Comparison of ENCODE assay signal across 1 cellular context in the genomic region with DNA sequence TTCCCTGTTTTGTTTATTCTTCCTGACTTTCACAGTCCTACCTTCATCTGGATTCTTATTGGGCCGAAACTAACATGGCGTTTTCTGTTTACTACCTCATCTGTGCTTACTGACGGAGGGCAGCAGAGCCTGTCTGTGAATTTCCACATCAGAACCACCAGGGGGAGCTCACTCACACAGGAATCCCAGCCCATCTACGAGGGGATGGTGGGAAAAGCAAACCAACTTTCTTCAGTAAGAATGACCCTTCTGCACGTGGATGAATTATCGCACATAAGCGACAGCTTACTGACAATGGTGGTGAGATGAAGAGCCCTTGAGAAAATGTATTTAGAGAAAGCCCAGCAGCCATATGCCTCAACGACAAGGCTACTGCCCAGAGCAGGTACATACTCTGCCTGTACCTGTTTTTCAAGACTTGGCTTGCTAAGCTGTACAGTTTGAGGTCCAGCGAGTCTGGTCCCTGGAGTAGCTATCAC.
TF ChIP-seq lines count a peak whose summit lies in the region.

No MANE protein-coding gene starts in this region.

TF ChIP-seq in SK-N-SH, 30 proteins besides CTCF, POLR2A, EP300 and RAD21:
- TF ChIP-seq, protein P1, sequence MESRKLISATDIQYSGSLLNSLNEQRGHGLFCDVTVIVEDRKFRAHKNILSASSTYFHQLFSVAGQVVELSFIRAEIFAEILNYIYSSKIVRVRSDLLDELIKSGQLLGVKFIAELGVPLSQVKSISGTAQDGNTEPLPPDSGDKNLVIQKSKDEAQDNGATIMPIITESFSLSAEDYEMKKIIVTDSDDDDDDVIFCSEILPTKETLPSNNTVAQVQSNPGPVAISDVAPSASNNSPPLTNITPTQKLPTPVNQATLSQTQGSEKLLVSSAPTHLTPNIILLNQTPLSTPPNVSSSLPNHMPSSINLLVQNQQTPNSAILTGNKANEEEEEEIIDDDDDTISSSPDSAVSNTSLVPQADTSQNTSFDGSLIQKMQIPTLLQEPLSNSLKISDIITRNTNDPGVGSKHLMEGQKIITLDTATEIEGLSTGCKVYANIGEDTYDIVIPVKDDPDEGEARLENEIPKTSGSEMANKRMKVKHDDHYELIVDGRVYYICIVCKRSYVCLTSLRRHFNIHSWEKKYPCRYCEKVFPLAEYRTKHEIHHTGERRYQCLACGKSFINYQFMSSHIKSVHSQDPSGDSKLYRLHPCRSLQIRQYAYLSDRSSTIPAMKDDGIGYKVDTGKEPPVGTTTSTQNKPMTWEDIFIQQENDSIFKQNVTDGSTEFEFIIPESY (IDR thresholded peaks at IDR 0.05; ENCODE audit: borderline replicate concordance, low read depth) = no peak
- TF ChIP-seq, protein P2, sequence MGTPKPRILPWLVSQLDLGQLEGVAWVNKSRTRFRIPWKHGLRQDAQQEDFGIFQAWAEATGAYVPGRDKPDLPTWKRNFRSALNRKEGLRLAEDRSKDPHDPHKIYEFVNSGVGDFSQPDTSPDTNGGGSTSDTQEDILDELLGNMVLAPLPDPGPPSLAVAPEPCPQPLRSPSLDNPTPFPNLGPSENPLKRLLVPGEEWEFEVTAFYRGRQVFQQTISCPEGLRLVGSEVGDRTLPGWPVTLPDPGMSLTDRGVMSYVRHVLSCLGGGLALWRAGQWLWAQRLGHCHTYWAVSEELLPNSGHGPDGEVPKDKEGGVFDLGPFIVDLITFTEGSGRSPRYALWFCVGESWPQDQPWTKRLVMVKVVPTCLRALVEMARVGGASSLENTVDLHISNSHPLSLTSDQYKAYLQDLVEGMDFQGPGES (IDR thresholded peaks at IDR 0.05; ENCODE audit: low read depth, low read length) = no peak
- TF ChIP-seq, protein P3, sequence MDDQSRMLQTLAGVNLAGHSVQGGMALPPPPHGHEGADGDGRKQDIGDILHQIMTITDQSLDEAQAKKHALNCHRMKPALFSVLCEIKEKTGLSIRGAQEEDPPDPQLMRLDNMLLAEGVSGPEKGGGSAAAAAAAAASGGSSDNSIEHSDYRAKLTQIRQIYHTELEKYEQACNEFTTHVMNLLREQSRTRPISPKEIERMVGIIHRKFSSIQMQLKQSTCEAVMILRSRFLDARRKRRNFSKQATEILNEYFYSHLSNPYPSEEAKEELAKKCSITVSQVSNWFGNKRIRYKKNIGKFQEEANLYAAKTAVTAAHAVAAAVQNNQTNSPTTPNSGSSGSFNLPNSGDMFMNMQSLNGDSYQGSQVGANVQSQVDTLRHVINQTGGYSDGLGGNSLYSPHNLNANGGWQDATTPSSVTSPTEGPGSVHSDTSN (IDR thresholded peaks at IDR 0.05) = no peak
- TF ChIP-seq SIN3A (IDR thresholded peaks at IDR 0.05; ENCODE audit: borderline replicate concordance, low read depth, low read length) (no peak), SMC3 (IDR thresholded peaks at IDR 0.05; ENCODE audit: low read depth, low read length) (peak; percentile 94), TAF1 (IDR thresholded peaks at IDR 0.05; ENCODE audit: borderline replicate concordance, low read depth, low read length) (no peak), CHD2 (IDR thresholded peaks at IDR 0.05; ENCODE audit: low read length, partially characterized antibody) (peak; percentile 27), FOSL2 (IDR thresholded peaks at IDR 0.05; ENCODE audit: borderline replicate concordance, low read depth) (no peak), EZH2phosphoT487 (IDR thresholded peaks at IDR 0.05; ENCODE audit: borderline replicate concordance, low read depth) (no peak), ELF1 (IDR thresholded peaks at IDR 0.05) (no peak), NRF1 (IDR thresholded peaks at IDR 0.05; ENCODE audit: low read depth, low read length) (no peak), YY1 (IDR thresholded peaks at IDR 0.05; ENCODE audit: low read depth) (peak; percentile 54; the same call in 1 of the 2 replicates), MXI1 (IDR thresholded peaks at IDR 0.05; ENCODE audit: low read depth, low read length) (peak; percentile 19; the same call in 1 of the 2 replicates), TCF12 (IDR thresholded peaks at IDR 0.05) (no peak), POLR2AphosphoS5 (IDR thresholded peaks at IDR 0.05; ENCODE audit: low read depth, low read length) (no peak), MAX (IDR thresholded peaks at IDR 0.05; ENCODE audit: low read depth) (peak; percentile 31; the same call in 1 of the 2 replicates)
- TF ChIP-seq, protein P4, sequence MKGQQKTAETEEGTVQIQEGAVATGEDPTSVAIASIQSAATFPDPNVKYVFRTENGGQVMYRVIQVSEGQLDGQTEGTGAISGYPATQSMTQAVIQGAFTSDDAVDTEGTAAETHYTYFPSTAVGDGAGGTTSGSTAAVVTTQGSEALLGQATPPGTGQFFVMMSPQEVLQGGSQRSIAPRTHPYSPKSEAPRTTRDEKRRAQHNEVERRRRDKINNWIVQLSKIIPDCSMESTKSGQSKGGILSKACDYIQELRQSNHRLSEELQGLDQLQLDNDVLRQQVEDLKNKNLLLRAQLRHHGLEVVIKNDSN (IDR thresholded peaks at IDR 0.05; ENCODE audit: borderline replicate concordance, low read depth) = no peak
- TF ChIP-seq, protein P5, sequence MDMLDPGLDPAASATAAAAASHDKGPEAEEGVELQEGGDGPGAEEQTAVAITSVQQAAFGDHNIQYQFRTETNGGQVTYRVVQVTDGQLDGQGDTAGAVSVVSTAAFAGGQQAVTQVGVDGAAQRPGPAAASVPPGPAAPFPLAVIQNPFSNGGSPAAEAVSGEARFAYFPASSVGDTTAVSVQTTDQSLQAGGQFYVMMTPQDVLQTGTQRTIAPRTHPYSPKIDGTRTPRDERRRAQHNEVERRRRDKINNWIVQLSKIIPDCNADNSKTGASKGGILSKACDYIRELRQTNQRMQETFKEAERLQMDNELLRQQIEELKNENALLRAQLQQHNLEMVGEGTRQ (IDR thresholded peaks at IDR 0.05; ENCODE audit: borderline replicate concordance, low read depth, low read length) = no peak
